2 cellular contexts compared by ENCODE assay signal in the genomic region with DNA sequence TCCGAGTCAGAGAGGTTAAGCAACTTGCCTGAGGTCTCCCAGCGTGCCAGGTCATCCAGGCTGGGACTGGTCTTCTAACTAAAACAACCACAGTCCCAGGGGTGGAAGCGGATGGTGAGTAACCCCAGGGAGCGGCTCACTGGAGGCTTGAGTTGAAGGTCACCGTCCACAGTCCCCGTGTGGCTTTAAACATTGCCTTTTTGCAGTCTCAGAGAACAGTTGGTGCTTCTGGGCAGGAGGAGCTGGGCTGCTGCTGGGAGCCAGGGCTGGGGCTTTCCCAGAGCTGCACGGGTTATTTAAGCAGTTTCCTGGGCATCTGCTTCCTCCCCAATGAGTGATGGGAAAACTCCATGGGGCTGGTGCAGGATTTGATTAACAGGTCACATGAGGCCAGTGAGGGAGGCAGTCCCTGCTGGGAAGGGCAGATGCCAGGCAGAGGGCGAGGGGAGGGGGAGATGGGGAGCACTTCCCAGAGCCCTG.
TF ChIP-seq lines count a peak whose summit lies in the region.

No MANE protein-coding gene starts in this region.

TF ChIP-seq in A549, 52 proteins besides CTCF, POLR2A, EP300 and RAD21 (continued from another document):
- TF ChIP-seq REST (IDR thresholded peaks at IDR 0.05) (no peak), USF2 (IDR thresholded peaks at IDR 0.05) (0 out of 2 replicates have a peak, but pooled peaks have one; percentile 9), RCOR1 (IDR thresholded peaks at IDR 0.05; ENCODE audit: low read depth, low read length) (no peak), TP53 (CRISPR knock-in tag; IDR thresholded peaks at IDR 0.05) (no peak), CBX8 (IDR thresholded peaks at IDR 0.05) (no peak), ZNF302 (CRISPR knock-in tag; IDR thresholded peaks at IDR 0.05) (no peak)
- TF ChIP-seq, protein P1, sequence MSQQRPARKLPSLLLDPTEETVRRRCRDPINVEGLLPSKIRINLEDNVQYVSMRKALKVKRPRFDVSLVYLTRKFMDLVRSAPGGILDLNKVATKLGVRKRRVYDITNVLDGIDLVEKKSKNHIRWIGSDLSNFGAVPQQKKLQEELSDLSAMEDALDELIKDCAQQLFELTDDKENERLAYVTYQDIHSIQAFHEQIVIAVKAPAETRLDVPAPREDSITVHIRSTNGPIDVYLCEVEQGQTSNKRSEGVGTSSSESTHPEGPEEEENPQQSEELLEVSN (IDR thresholded peaks at IDR 0.05; ENCODE audit: borderline replicate concordance, low read depth): no peak

TF ChIP-seq in liver, 16 proteins besides CTCF, POLR2A, EP300 and RAD21 (continued from another document):
- TF ChIP-seq REST (IDR thresholded peaks at IDR 0.05): peak; percentile 8
- TF ChIP-seq HNF4A (conservative IDR thresholded peaks at IDR 0.05): peak in 1 of 2 donors; percentile 40
TF ChIP-seq in liver: peak in this region for 9.
